ENCODE assay signal across 8 cellular contexts in genomic region chr5:4700082-4700481, GRCh38.
DNase-seq lines count a peak whose midpoint lies in the region; ATAC-seq and TF ChIP-seq lines count a peak whose summit lies in the region.

No MANE protein-coding gene starts in this region.

- H2AFZ ChIP-seq in OCI-LY1 (ENCODE audit: low read length): peak overlapping the region; percentile 84

- peak overlapping the region; percentile 65 for H3K4me2 ChIP-seq in OCI-LY1 (ENCODE audit: low read length)

- in situ Hi-C loops in GM13976 (cut with MboI; ENCODE audit: low sequenced_read_pairs, unreplicated experiment): no loop called here

- intact Hi-C loops in esophagus squamous epithelium (cut with DNase I) (no loop called here), posterior vena cava (cut with DNase I) (no loop called here)

- no peak for TF ChIP-seq POLR2A in esophagus squamous epithelium (IDR thresholded peaks at IDR 0.05)

- H3K9me3 ChIP-seq in OCI-LY1 (ENCODE audit: low read length) (no peaks in the 10 kb centered on the region), esophagus squamous epithelium (no peaks in the 10 kb centered on the region)

- no peaks in the 10 kb centered on the region for H3K79me2 ChIP-seq in OCI-LY1 (ENCODE audit: insufficient read depth, low read length)

- peak; percentile 82 for DNase-seq in Ammon's horn (ENCODE audit: low spot score)
- DNase-seq in HT-29 (ENCODE audit: low spot score): peak; percentile 71
- no peak for DNase-seq in esophagus squamous epithelium (lab: John Stamatoyannopoulos, UW)
- DNase-seq in posterior vena cava (ENCODE audit: low spot score): peak; percentile 80
- no peak for DNase-seq in GM13976 (ENCODE audit: low spot score)

- H3F3A ChIP-seq in OCI-LY1 (ENCODE audit: insufficient read depth, low read length): no peaks in the 10 kb centered on the region

- ATAC-seq in HG03342 (IDR thresholded peaks at IDR 0.05; ENCODE audit: unreplicated experiment) (no peak), GM21447 (IDR thresholded peaks at IDR 0.05; ENCODE audit: unreplicated experiment) (no peak)

- no peaks in the 10 kb centered on the region for H3K27me3 ChIP-seq in OCI-LY1 (ENCODE audit: insufficient read depth, low read length)
- no peaks in the 10 kb centered on the region for H3K27me3 ChIP-seq in esophagus squamous epithelium

- H3K4me3 ChIP-seq in OCI-LY1 (ENCODE audit: low read depth, low read length, poor library complexity, severe bottlenecking) (peak overlapping the region; percentile 18), esophagus squamous epithelium (no peak overlapping the region)

- peak overlapping the region; percentile 58 for H3K9ac ChIP-seq in OCI-LY1 (ENCODE audit: low read length)

- WGBS in esophagus squamous epithelium, 2 donors: 19 to 21% methylated on average over 6 of the region's 6 CpGs

- H3K36me3 ChIP-seq in OCI-LY1 (ENCODE audit: insufficient read depth, low read length) (no peaks in the 10 kb centered on the region), esophagus squamous epithelium (no peaks in the 10 kb centered on the region)

- peak overlapping the region; percentile 76 for H3K27ac ChIP-seq in OCI-LY1 (ENCODE audit: low read depth, low read length, poor library complexity, severe bottlenecking)
- no peak overlapping the region for H3K27ac ChIP-seq in esophagus squamous epithelium

- H3K4me1 ChIP-seq in OCI-LY1 (ENCODE audit: insufficient read depth, low read length, severe bottlenecking): peaks cover 56% of the 10 kb centered on the region
- peaks cover 0 to 5% (median 0%) of the 10 kb centered on the region in 3 donors for H3K4me1 ChIP-seq in esophagus squamous epithelium

- H3K9me2 ChIP-seq in OCI-LY1 (ENCODE audit: low read depth, low read length): no peaks in the 10 kb centered on the region

- no peaks in the 10 kb centered on the region for H4K20me1 ChIP-seq in OCI-LY1 (ENCODE audit: insufficient read depth, low read length)

- TF ChIP-seq CTCF in OCI-LY1 (IDR thresholded peaks at IDR 0.05; ENCODE audit: low read length): peak; percentile 96
- peak in 5 of 6 experiments; percentile 25 to 73 (median 51) for TF ChIP-seq CTCF in esophagus squamous epithelium (IDR thresholded peaks at IDR 0.05)
- TF ChIP-seq CTCF in GM13976 (IDR thresholded peaks at IDR 0.05; ENCODE audit: borderline replicate concordance, control extremely low read depth, extremely low read depth, insufficient read depth, missing control alignments): no peak

Comparison
In these comparisons a context has a peak if more than half of its experiments do, and no peak if none do; other contexts are left out.
1. DNase-seq: peak in Ammon's horn (single experiment), HT-29 (single experiment) and posterior vena cava (single experiment); none in esophagus squamous epithelium (single experiment) and GM13976 (single experiment).